Comparison of ENCODE assay signal across 20 cellular contexts in genomic region chr3:128380295-128380694, GRCh38.
"Had no signal": no experiment of that assay in that cellular context is flagged by ENCODE, and none has a peak within 500 bp of the region (broad histone marks: within the 10 kb centered on the region; RNA-seq: fewer than 3 reads in every experiment).

No MANE protein-coding gene starts in this region.

- H3K9me3 ChIP-seq: mucosa of descending colon, ovary, psoas muscle, sigmoid colon, transverse colon, vagina had no signal

- H3K27ac Mint-ChIP-seq: naive B cell; stimulated activated memory B cell treated with anti-CD40 and anti-IgM and Interleukin-4, amounts not matched to agents 10 μg/mL and 1 μg/mL and 100 μg/mL, for 72 hours; stimulated activated naive CD8-positive, alpha-beta T cell treated with anti-CD3 and anti-CD28 coated beads, Interleukin-15, Interleukin-2, amounts not matched to agents 100 ng/mL and 50 ng/mL, for 24 hours had no signal

- ATAC-seq: left lobe of liver; mucosa of descending colon; right cardiac atrium; stimulated activated memory B cell treated with anti-CD40 and anti-IgM and Interleukin-4, amounts not matched to agents 10 μg/mL and 1 μg/mL and 100 μg/mL, for 72 hours had no signal

- DNase-seq: cortex of kidney; kidney; mesenchymal stem cell; mucosa of descending colon; naive B cell; occipital lobe; ovary; posterior cingulate gyrus; psoas muscle; sigmoid colon; stimulated activated CD4-positive, alpha-beta T cell treated with anti-CD3 and anti-CD28 coated beads, Interleukin-2, amount 100 ng/mL, for 24 hours; stimulated activated CD4-positive, alpha-beta T cell treated with anti-CD3 and anti-CD28 coated beads, Interleukin-4, amount 100 ng/mL, for 24 hours; transverse colon had no signal

- H3K36me3 Mint-ChIP-seq: mesothelial cell of epicardium had no signal

- H3K9me3 Mint-ChIP-seq: mesothelial cell of epicardium; naive B cell; stimulated activated memory B cell treated with anti-CD40 and anti-IgM and Interleukin-4, amounts not matched to agents 10 μg/mL and 1 μg/mL and 100 μg/mL, for 72 hours; stimulated activated naive CD8-positive, alpha-beta T cell treated with anti-CD3 and anti-CD28 coated beads, Interleukin-15, Interleukin-2, amounts not matched to agents 100 ng/mL and 50 ng/mL, for 24 hours had no signal

- H3K4me3 Mint-ChIP-seq: mesothelial cell of epicardium; stimulated activated memory B cell treated with anti-CD40 and anti-IgM and Interleukin-4, amounts not matched to agents 10 μg/mL and 1 μg/mL and 100 μg/mL, for 72 hours; stimulated activated naive CD8-positive, alpha-beta T cell treated with anti-CD3 and anti-CD28 coated beads, Interleukin-15, Interleukin-2, amounts not matched to agents 100 ng/mL and 50 ng/mL, for 24 hours had no signal

- FAIRE-seq: frontal cortex, kidney had no signal

- H3K27ac ChIP-seq: ovary, psoas muscle, sigmoid colon, transverse colon, vagina had no signal

- H3K27me3 Mint-ChIP-seq: naive B cell; stimulated activated memory B cell treated with anti-CD40 and anti-IgM and Interleukin-4, amounts not matched to agents 10 μg/mL and 1 μg/mL and 100 μg/mL, for 72 hours; stimulated activated naive CD8-positive, alpha-beta T cell treated with anti-CD3 and anti-CD28 coated beads, Interleukin-15, Interleukin-2, amounts not matched to agents 100 ng/mL and 50 ng/mL, for 24 hours had no signal

- H3K27me3 ChIP-seq: ovary, sigmoid colon, transverse colon, vagina had no signal

- H3K4me3 ChIP-seq: mucosa of descending colon, ovary, psoas muscle, sigmoid colon, transverse colon, vagina had no signal

- H3K36me3 ChIP-seq: ovary, sigmoid colon, transverse colon, vagina had no signal
